Comparison of ENCODE assay signal across 1 cellular context in genomic region chrX:49042581-49043219, GRCh38.
A peak's percentile ranks its signal among the peaks of the same experiment; 100 is the strongest.
TF ChIP-seq lines count a peak whose summit lies in the region.

No MANE protein-coding gene starts in this region.

TF ChIP-seq in GM12878, 131 proteins besides CTCF, POLR2A, EP300 and RAD21:
- no peak for TF ChIP-seq CBX3 (IDR thresholded peaks at IDR 0.05; ENCODE audit: borderline replicate concordance, low read depth)
- no peak for TF ChIP-seq RELA (IDR thresholded peaks at IDR 0.05; ENCODE audit: borderline replicate concordance, partially characterized antibody)
- no peak for TF ChIP-seq PBX3 (IDR thresholded peaks at IDR 0.05; ENCODE audit: insufficient replicate concordance, low read depth, low read length)
- TF ChIP-seq SIN3A (IDR thresholded peaks at IDR 0.05; ENCODE audit: low read depth, low read length): 0 out of 2 replicates have a peak, but pooled peaks have one; percentile 45
- peak; percentile 67; the same call in 1 of the 2 replicates for TF ChIP-seq DPF2 (IDR thresholded peaks at IDR 0.05)
- TF ChIP-seq SMARCA5 (IDR thresholded peaks at IDR 0.05): 0 out of 2 replicates have a peak, but pooled peaks have one; percentile 52
- TF ChIP-seq IKZF1 (conservative IDR thresholded peaks at IDR 0.05): peak; percentile 17; the same call in 1 of the 2 replicates
